Comparison of ENCODE assay signal across 8 cellular contexts in genomic region chr18:5295231-5295920, GRCh38. TPM values are rescaled to one million over a fixed set of nuclear protein-coding genes. Genes with fewer than 3 reads are reported as not detected.
A peak's percentile ranks its signal among the peaks of the same experiment; 100 is the strongest.
DNase-seq lines count a peak whose midpoint lies in the region; ATAC-seq and TF ChIP-seq lines count a peak whose summit lies in the region.

A gene with protein sequence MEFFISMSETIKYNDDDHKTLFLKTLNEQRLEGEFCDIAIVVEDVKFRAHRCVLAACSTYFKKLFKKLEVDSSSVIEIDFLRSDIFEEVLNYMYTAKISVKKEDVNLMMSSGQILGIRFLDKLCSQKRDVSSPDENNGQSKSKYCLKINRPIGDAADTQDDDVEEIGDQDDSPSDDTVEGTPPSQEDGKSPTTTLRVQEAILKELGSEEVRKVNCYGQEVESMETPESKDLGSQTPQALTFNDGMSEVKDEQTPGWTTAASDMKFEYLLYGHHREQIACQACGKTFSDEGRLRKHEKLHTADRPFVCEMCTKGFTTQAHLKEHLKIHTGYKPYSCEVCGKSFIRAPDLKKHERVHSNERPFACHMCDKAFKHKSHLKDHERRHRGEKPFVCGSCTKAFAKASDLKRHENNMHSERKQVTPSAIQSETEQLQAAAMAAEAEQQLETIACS (minus strand): TSS chr18:5295726. CDS start chr18:5293246, 2,480 bp downstream.

- peaks cover 3% of the 10 kb centered on the region for H3K4me1 ChIP-seq in IMR-90 (ENCODE audit: control insufficient read depth, insufficient read depth, low read length)

- ATAC-seq in GM21515 (IDR thresholded peaks at IDR 0.05; ENCODE audit: unreplicated experiment) = peak; percentile 27
- ATAC-seq in IMR-90 (ENCODE audit: low read depth) = peak; percentile 68
- ATAC-seq in sciatic nerve = peak; percentile 34

- POLR2A ChIA-PET in IMR-90 (lab: Charles Lee; ENCODE audit: unreplicated experiment) = interaction anchor here (0.8 kb wide), 1 partner anchor 58 kb away, joined by 3 read pairs; no protein-coding TSS in a partner anchor

- H3K79me1 ChIP-seq in IMR-90 (ENCODE audit: low read depth in 1 of 2, low read length in 2 of 2) = peaks cover 12% of the 10 kb centered on the region in 2 experiments

- in situ Hi-C loops in IMR-90 (cut with MboI; ENCODE audit: low sequenced_read_pairs) = no loop called here
- in situ Hi-C loops in astrocyte of the spinal cord (cut with HindIII; ENCODE audit: low sequenced_read_pairs) = no loop called here
- in situ Hi-C loops in KBM-7 (cut with MboI; ENCODE audit: low pct_unique_long_range_greater_than_20kb, low sequenced_read_pairs) = no loop called here

- no peak within 1 kb of the TSS; the same call in 1 of the 2 replicates for H2BK20ac ChIP-seq in IMR-90 (ENCODE audit: low read depth, low read length)

- DNase-seq in EL = peak; percentile 47
- DNase-seq in IMR-90 = peak; percentile 54
- DNase-seq in T-helper 9 cell = peak; percentile 60
- DNase-seq in astrocyte of the spinal cord (ENCODE audit: low read depth, low spot score) = peak; percentile 53
- DNase-seq in hypothalamus (lab: John Stamatoyannopoulos, UW) = peak in 42 of 51 donors; percentile 8 to 76 (median 49)
- peak; percentile 77 for DNase-seq in sciatic nerve (ENCODE audit: low spot score)
- no peak for DNase-seq in KBM-7

- peak within 1 kb of the TSS; percentile 88 for H2BK5ac ChIP-seq in IMR-90 (ENCODE audit: low read depth, low read length, poor library complexity, severe bottlenecking)

- peak within 1 kb of the TSS; percentile 92 for H3K23ac ChIP-seq in IMR-90 (ENCODE audit: low read depth, low read length)

- TF ChIP-seq CTCF in IMR-90 (conservative IDR thresholded peaks at IDR 0.05; ENCODE audit: low read depth, low read length) = no peak
- TF ChIP-seq CTCF in astrocyte of the spinal cord (IDR thresholded peaks at IDR 0.05; ENCODE audit: low read depth, low read length) = no peak

- H4K5ac ChIP-seq in IMR-90 (ENCODE audit: low read depth, low read length) = peak within 1 kb of the TSS; percentile 57

- no peak within 1 kb of the TSS for H2BK15ac ChIP-seq in IMR-90 (ENCODE audit: low read depth, low read length)

- H3K4me3 ChIP-seq in IMR-90 (ENCODE audit: insufficient read depth, low read depth, low read length) (peak within 1 kb of the TSS; percentile 65), astrocyte of the spinal cord (ENCODE audit: low read depth, low read length) (peak within 1 kb of the TSS; percentile 81)

- peak within 1 kb of the TSS; percentile 98 for H3K14ac ChIP-seq in IMR-90 (replicated peaks; ENCODE audit: low read depth, low read length)

- no peak for TF ChIP-seq POLR2A in IMR-90 (IDR thresholded peaks at IDR 0.05; ENCODE audit: low read depth, low read length)

- H3K4me2 ChIP-seq in IMR-90 (ENCODE audit: low read depth, low read length) = peak within 1 kb of the TSS; percentile 95

- WGBS in IMR-90 (ENCODE audit: extremely low coverage in 2 of 2, insufficient read length in 1 of 2), 2 experiments = 1% methylated on average over 25 of the region's 116 CpGs; no CpG with 5 or more reads in 1 of the 2 experiments

- peak within 1 kb of the TSS; percentile 89 for H3K9ac ChIP-seq in IMR-90 (ENCODE audit: low read depth, low read length)

- H2AK5ac ChIP-seq in IMR-90 (ENCODE audit: low read depth, low read length) = peak within 1 kb of the TSS; percentile 35

- peak within 1 kb of the TSS; percentile 92 for H2AFZ ChIP-seq in IMR-90 (replicated peaks; ENCODE audit: low read length, poor library complexity)

- intact Hi-C loops in IMR-90 (cut with micrococcal nuclease) = no loop called here
- intact Hi-C loops in sciatic nerve (cut with DNase I) = no loop called here

- peak within 1 kb of the TSS; percentile 26 for H3K18ac ChIP-seq in IMR-90 (ENCODE audit: low read depth, low read length)

- no peaks in the 10 kb centered on the region for H4K20me1 ChIP-seq in IMR-90 (ENCODE audit: insufficient read depth, low read length)

- H4K8ac ChIP-seq in IMR-90 (ENCODE audit: low read depth in 2 of 2, low read length in 2 of 2) = peak within 1 kb of the TSS; percentile 85 to 96

- H2BK120ac ChIP-seq in IMR-90 (ENCODE audit: low read depth, low read length) = peak within 1 kb of the TSS; percentile 68

- no peaks in the 10 kb centered on the region for H3K9me3 ChIP-seq in IMR-90 (ENCODE audit: control insufficient read depth, insufficient read depth, low read length)

- BruUV-seq in IMR-90 (replicated peaks; lab: Mats Ljungman, UMichigan) = no TSS peak

- peak within 1 kb of the TSS; percentile 87 for H3K27ac ChIP-seq in IMR-90 (ENCODE audit: insufficient read depth, low read length)

- dilution Hi-C loops in IMR-90 (cut with HindIII; ENCODE audit: low sequenced_read_pairs, unreplicated experiment) = no loop called here

- H3K27me3 ChIP-seq in IMR-90 (ENCODE audit: control insufficient read depth, insufficient read depth, low read length) = no peaks in the 10 kb centered on the region; the same call in 1 of the 2 replicates

- peaks cover 10% of the 10 kb centered on the region; the same call in 1 of the 2 replicates for H3K9me1 ChIP-seq in IMR-90 (ENCODE audit: insufficient read depth, low read length)

- H3K56ac ChIP-seq in IMR-90 (ENCODE audit: extremely low read depth, insufficient read depth, low read length) = peak within 1 kb of the TSS; percentile 90

- CTCF ChIA-PET in IMR-90 (lab: Yijun Ruan, JAX) = no interaction called here

- peak within 1 kb of the TSS; percentile 92 for H2AK9ac ChIP-seq in IMR-90 (replicated peaks; ENCODE audit: low read depth, low read length, poor library complexity)

- TF ChIP-seq RAD21 in IMR-90 (IDR thresholded peaks at IDR 0.05; ENCODE audit: low read length) = no peak

- H3K36me3 ChIP-seq in IMR-90 (ENCODE audit: control insufficient read depth, insufficient read depth, low read length) = peaks cover 12% of the 10 kb centered on the region

- peak within 1 kb of the TSS; percentile 81 for H4K91ac ChIP-seq in IMR-90 (ENCODE audit: insufficient read depth, low read depth, low read length)

- H3K4ac ChIP-seq in IMR-90 (ENCODE audit: low read depth, low read length) = peak within 1 kb of the TSS; percentile 93

TF ChIP-seq in IMR-90, 13 proteins besides CTCF, POLR2A, EP300 and RAD21:
- TF ChIP-seq FOS (IDR thresholded peaks at IDR 0.05; ENCODE audit: low read depth, low read length) = no peak
- TF ChIP-seq MXI1 (IDR thresholded peaks at IDR 0.05; ENCODE audit: borderline replicate concordance, low read depth, low read length) = no peak
- no peak for TF ChIP-seq MAFK (IDR thresholded peaks at IDR 0.05; ENCODE audit: low read depth, low read length)
- TF ChIP-seq MAZ (IDR thresholded peaks at IDR 0.05; ENCODE audit: borderline replicate concordance, low read depth, low read length) = peak; percentile 77; the same call in 1 of the 2 replicates
- TF ChIP-seq RCOR1 (IDR thresholded peaks at IDR 0.05; ENCODE audit: insufficient replicate concordance, low read length) = no peak
- TF ChIP-seq NFE2L2 (IDR thresholded peaks at IDR 0.05; ENCODE audit: low read depth, low read length) = no peak

RNA-seq across cellular contexts. Expression of the gene that starts here (rescaled TPM):
- total RNA-seq in IMR-90 (2012; rRNA removed) = 9.1 and 10.0 TPM in 2 replicates
- polyA plus RNA-seq in IMR-90 (2012; rRNA removed) = 4.5 and 5.8 TPM in 2 replicates
- 0.98 and 2.0 TPM in 2 replicates for polyA plus RNA-seq in IMR-90 (2012; cell fraction: cytosol; rRNA removed)
- polyA plus RNA-seq in IMR-90 (2012; cell fraction: nucleus; rRNA removed; ENCODE audit: low replicate concordance) = 2.7 and 16.9 TPM in 2 replicates
- total RNA-seq in sciatic nerve = 16.7 TPM
